9 cellular contexts compared by ENCODE assay signal in the genomic region with DNA sequence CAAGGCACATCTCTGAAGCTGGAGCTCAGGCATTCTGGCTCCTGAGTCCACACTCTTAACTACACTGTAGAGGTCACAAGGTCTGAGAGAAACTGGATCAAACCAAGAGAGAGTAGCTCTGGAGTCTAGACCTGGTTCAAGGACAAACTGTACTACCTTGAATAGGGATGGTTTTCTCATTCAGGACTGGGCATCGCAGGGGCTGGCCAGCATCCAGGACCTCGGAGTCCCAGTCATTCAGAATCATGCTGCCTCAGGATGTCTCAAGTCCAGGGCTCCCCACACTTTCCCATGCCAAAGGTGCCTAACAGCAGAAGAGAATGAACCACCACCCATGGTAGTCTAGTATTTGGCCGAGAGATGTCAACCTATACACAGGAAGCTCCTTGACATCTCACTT. TPM values are rescaled to one million over a fixed set of nuclear protein-coding genes. Genes with fewer than 3 reads are reported as not detected.
"Had no signal": no experiment of that assay in that cellular context is flagged by ENCODE, and none has a peak within 500 bp of the region (broad histone marks: within the 10 kb centered on the region; RNA-seq: fewer than 3 reads in every experiment).

No MANE protein-coding gene starts in this region.

- H3K4me3 Mint-ChIP-seq: IgD-negative memory B cell had no signal

- DNase-seq: IMR-90, KBM-7, KG1 had no signal

- ATAC-seq: HepG2, K562 had no signal

- H3K27ac ChIP-seq: HL-60 had no signal

- H3K4me3 ChIP-seq: K562 had no signal

- H3K9me3 Mint-ChIP-seq: IgD-negative memory B cell had no signal

RNA-seq across cellular contexts. Expression of gene PLEKHD1, which starts 13.1 kb away (rescaled TPM):
- total RNA-seq: HepG2, HT-29, HT1080, K562 had no signal
